ENCODE assay signal across 8 cellular contexts in genomic region chr17:17439971-17440843, GRCh38. TPM values are rescaled to one million over a fixed set of nuclear protein-coding genes. Genes with fewer than 3 reads are reported as not detected.
DNase-seq lines count a peak whose midpoint lies in the region; ATAC-seq lines count a peak whose summit lies in the region.

No MANE protein-coding gene starts in this region.

- no peaks in the 10 kb centered on the region for H3K4me1 ChIP-seq in right cardiac atrium (ENCODE audit: control insufficient read depth, insufficient read depth, low read length)

- H3K27me3 ChIP-seq in right cardiac atrium (ENCODE audit: control insufficient read depth, insufficient read depth): no peaks in the 10 kb centered on the region

- no peaks in the 10 kb centered on the region for H3K36me3 Mint-ChIP-seq in activated naive CD4-positive, alpha-beta T cell treated with anti-CD3 and anti-CD28 coated beads, Interleukin-2, amount 50 U/mL, for 72 hours

- 64% methylated on average over 11 of the region's 11 CpGs for WGBS in right cardiac atrium

- H3K27ac ChIP-seq in right cardiac atrium (ENCODE audit: low read length): no peak overlapping the region

- DNase-seq in ELR (ENCODE audit: low read depth) (peak; percentile 77), NCI-H1105 (lab: John Stamatoyannopoulos, UW) (peak; percentile 93), SKM-1 treated with dmso at 0.1 percent for 144 hours (lab: John Stamatoyannopoulos, UW; ENCODE audit: unreplicated experiment) (peak; percentile 47), right cardiac atrium (peak; percentile 47 to 84 (median 72)), GOT3 (lab: John Stamatoyannopoulos, UW) (no peak)
- peak in 1 of 2 donors; percentile 80 for DNase-seq in activated naive CD4-positive, alpha-beta T cell treated with anti-CD3 and anti-CD28 coated beads, Interleukin-2, amount 50 U/mL, for 72 hours (ENCODE audit: low spot score in 2 of 2)
- peak; percentile 74 for DNase-seq in stimulated activated CD4-positive, alpha-beta T cell treated with anti-CD3 and anti-CD28 coated beads, Interleukin-12 subunit alpha, Interleukin-12 subunit beta, amount 100 ng/mL, for 4 hours

- intact Hi-C loops in right cardiac atrium (cut with DNase I): no loop called here

- H3K9me3 Mint-ChIP-seq in activated naive CD4-positive, alpha-beta T cell treated with anti-CD3 and anti-CD28 coated beads, Interleukin-2, amount 50 U/mL, for 72 hours: no peaks in the 10 kb centered on the region

- H3K27ac Mint-ChIP-seq in activated naive CD4-positive, alpha-beta T cell treated with anti-CD3 and anti-CD28 coated beads, Interleukin-2, amount 50 U/mL, for 72 hours: no peak overlapping the region

- H3K4me3 ChIP-seq in right cardiac atrium (ENCODE audit: low read length): no peak overlapping the region

- peak; percentile 60 to 74 for ATAC-seq in activated naive CD4-positive, alpha-beta T cell treated with anti-CD3 and anti-CD28 coated beads, Interleukin-2, amount 50 U/mL, for 72 hours
- peak; percentile 41 to 51 for ATAC-seq in right cardiac atrium
- no peak for ATAC-seq in GM21576 (IDR thresholded peaks at IDR 0.05; ENCODE audit: unreplicated experiment)

- H3K9me3 ChIP-seq in right cardiac atrium (ENCODE audit: control insufficient read depth, low read length): no peaks in the 10 kb centered on the region

RNA-seq across cellular contexts. Expression of gene MED9, which starts 36.6 kb away (rescaled TPM):
- total RNA-seq in activated naive CD4-positive, alpha-beta T cell treated with anti-CD3 and anti-CD28 coated beads, Interleukin-2, amount 50 U/mL, for 72 hours: 10 to 100 TPM; 13.1 to 14.0 TPM
- total RNA-seq in right cardiac atrium: 10 to 100 TPM; 30.7 to 35.6 (median 32.6) TPM
- 38.5 TPM for polyA plus RNA-seq in right cardiac atrium

RNA-seq across cellular contexts. Expression of gene RASD1, which starts 56.0 kb away (rescaled TPM):
- total RNA-seq in activated naive CD4-positive, alpha-beta T cell treated with anti-CD3 and anti-CD28 coated beads, Interleukin-2, amount 50 U/mL, for 72 hours: 1 to 10 TPM in 1 of 2 donors, under 1 TPM in 1; 0.71 to 1.2 TPM
- 10 to 100 TPM; 18.7 to 63.8 (median 39.9) TPM for total RNA-seq in right cardiac atrium
- polyA plus RNA-seq in right cardiac atrium: 66.2 TPM

Comparison
In these comparisons a context has a peak if more than half of its experiments do, and no peak if none do; other contexts are left out.
1. RNA of gene RASD1, which starts 56.0 kb away (total RNA-seq): 18.7 to 63.8 TPM in right cardiac atrium; 0.71 to 1.2 TPM in activated naive CD4-positive, alpha-beta T cell treated with anti-CD3 and anti-CD28 coated beads, Interleukin-2, amount 50 U/mL, for 72 hours; every median in the first group is over 4 times any median in the second.